In the genomic region with DNA sequence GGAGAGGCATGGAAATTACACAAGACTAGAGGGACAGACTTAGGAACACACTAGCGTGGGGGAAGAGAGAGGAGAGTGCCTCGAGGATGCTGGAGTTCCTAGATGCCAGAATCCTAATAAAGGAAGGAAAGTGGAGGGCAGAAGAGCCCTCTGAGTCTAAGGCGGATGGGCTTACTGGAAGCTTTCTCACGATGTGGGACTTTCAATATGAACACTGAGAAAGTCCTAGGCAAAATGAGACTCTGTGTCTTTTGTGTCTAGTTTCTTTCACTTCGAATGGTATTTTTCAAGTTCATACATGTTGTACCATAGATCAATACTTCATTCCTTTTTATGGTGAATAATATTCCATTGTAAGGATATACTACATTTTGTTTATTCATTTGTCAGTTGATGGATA, we compare ENCODE assay signal across 22 cellular contexts.
A peak's percentile ranks its signal among the peaks of the same experiment; 100 is the strongest.
DNase-seq lines count a peak whose midpoint lies in the region; ATAC-seq and TF ChIP-seq lines count a peak whose summit lies in the region.
"Had no signal": no experiment of that assay in that cellular context is flagged by ENCODE, and none has a peak within 500 bp of the region (broad histone marks: within the 10 kb centered on the region; RNA-seq: fewer than 3 reads in every experiment).

No MANE protein-coding gene starts in this region.

- H3K36me3 ChIP-seq in neural cell (ENCODE audit: insufficient read depth, low read length), result no peaks in the 10 kb centered on the region

- H3K9ac ChIP-seq in neural cell (ENCODE audit: low read length), result no peak overlapping the region

- H4K20me1 ChIP-seq in neural cell (ENCODE audit: insufficient read depth), result no peaks in the 10 kb centered on the region

- no peaks in the 10 kb centered on the region for H3F3A ChIP-seq in neural cell (ENCODE audit: insufficient read depth, low read length, poor library complexity, severe bottlenecking)

- H3K9me3 ChIP-seq in neural cell (ENCODE audit: low read length), result no peaks in the 10 kb centered on the region

- no peak for TF ChIP-seq RAD21 in neural cell (conservative IDR thresholded peaks at IDR 0.05)

- no peak for DNase-seq in effector CD8-positive, alpha-beta T cell (lab: John Stamatoyannopoulos, UW)
- DNase-seq: ACHN, DMS79, H7, HFFc6, IMR-90, NCI-H1048, NCI-H1436, NCI-H1930, NCI-H226, NCI-H524, NCI-H82, PC-3, RPMI8226, T-helper 1 cell had no signal

- no peak for TF ChIP-seq CTCF in neural cell (IDR thresholded peaks at IDR 0.05; ENCODE audit: poor library complexity, severe bottlenecking)

- no peak overlapping the region for H2AFZ ChIP-seq in neural cell (ENCODE audit: low read depth, low read length)

- H3K27me3 ChIP-seq in neural cell (ENCODE audit: insufficient read depth, low read depth, low read length), result no peaks in the 10 kb centered on the region

- peak overlapping the region; percentile 84 for H3K27ac ChIP-seq in neural cell (ENCODE audit: low read length)
- H3K27ac ChIP-seq: C4-2B had no signal

- H3K79me2 ChIP-seq in neural cell (replicated peaks; ENCODE audit: insufficient read depth, low read length), result no peaks in the 10 kb centered on the region

- no peak overlapping the region for H3K4me2 ChIP-seq in neural cell (ENCODE audit: low read length)

- no peaks in the 10 kb centered on the region for H3K9me2 ChIP-seq in neural cell (ENCODE audit: insufficient read depth, low read length)

- no peak for TF ChIP-seq EP300 in neural cell (conservative IDR thresholded peaks at IDR 0.05; ENCODE audit: poor library complexity, severe bottlenecking)

- ATAC-seq in GM18520 (IDR thresholded peaks at IDR 0.05; ENCODE audit: unreplicated experiment) (peak; percentile 41), GM21526 (IDR thresholded peaks at IDR 0.05; ENCODE audit: low FRiP score, unreplicated experiment) (peak; percentile 68), HG03066 (IDR thresholded peaks at IDR 0.05; ENCODE audit: low read depth, unreplicated experiment) (peak; percentile 70), HG03378 (IDR thresholded peaks at IDR 0.05; ENCODE audit: unreplicated experiment) (no peak), GM18517 (IDR thresholded peaks at IDR 0.05; ENCODE audit: unreplicated experiment) (no peak)
- ATAC-seq: PC-3 had no signal

- H3K4me3 ChIP-seq in neural cell (ENCODE audit: low read length), result no peak overlapping the region

TF ChIP-seq in neural cell, 6 proteins besides CTCF, POLR2A, EP300 and RAD21:
- no peak for TF ChIP-seq MXI1 (conservative IDR thresholded peaks at IDR 0.05; ENCODE audit: poor library complexity, severe bottlenecking)
- TF ChIP-seq, protein P1, sequence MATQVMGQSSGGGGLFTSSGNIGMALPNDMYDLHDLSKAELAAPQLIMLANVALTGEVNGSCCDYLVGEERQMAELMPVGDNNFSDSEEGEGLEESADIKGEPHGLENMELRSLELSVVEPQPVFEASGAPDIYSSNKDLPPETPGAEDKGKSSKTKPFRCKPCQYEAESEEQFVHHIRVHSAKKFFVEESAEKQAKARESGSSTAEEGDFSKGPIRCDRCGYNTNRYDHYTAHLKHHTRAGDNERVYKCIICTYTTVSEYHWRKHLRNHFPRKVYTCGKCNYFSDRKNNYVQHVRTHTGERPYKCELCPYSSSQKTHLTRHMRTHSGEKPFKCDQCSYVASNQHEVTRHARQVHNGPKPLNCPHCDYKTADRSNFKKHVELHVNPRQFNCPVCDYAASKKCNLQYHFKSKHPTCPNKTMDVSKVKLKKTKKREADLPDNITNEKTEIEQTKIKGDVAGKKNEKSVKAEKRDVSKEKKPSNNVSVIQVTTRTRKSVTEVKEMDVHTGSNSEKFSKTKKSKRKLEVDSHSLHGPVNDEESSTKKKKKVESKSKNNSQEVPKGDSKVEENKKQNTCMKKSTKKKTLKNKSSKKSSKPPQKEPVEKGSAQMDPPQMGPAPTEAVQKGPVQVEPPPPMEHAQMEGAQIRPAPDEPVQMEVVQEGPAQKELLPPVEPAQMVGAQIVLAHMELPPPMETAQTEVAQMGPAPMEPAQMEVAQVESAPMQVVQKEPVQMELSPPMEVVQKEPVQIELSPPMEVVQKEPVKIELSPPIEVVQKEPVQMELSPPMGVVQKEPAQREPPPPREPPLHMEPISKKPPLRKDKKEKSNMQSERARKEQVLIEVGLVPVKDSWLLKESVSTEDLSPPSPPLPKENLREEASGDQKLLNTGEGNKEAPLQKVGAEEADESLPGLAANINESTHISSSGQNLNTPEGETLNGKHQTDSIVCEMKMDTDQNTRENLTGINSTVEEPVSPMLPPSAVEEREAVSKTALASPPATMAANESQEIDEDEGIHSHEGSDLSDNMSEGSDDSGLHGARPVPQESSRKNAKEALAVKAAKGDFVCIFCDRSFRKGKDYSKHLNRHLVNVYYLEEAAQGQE (IDR thresholded peaks at IDR 0.05; ENCODE audit: borderline replicate concordance), result no peak
- no peak for TF ChIP-seq EZH2 (IDR thresholded peaks at IDR 0.05; ENCODE audit: borderline replicate concordance, insufficient read depth, low read length, poor library complexity, severe bottlenecking)
- no peak for TF ChIP-seq TAF1 (IDR thresholded peaks at IDR 0.05; ENCODE audit: low read depth)
- no peak for TF ChIP-seq SMC3 (conservative IDR thresholded peaks at IDR 0.05; ENCODE audit: poor library complexity)
- TF ChIP-seq POLR2AphosphoS5 (IDR thresholded peaks at IDR 0.05), result no peak
TF ChIP-seq in neural cell: peak in this region for 0.

Comparison
In these comparisons a context has a peak if more than half of its experiments do, and no peak if none do; other contexts are left out.
1. ATAC-seq: peak in GM18520 (single experiment), GM21526 (single experiment) and HG03066 (single experiment); none in HG03378 (single experiment) and GM18517 (single experiment).